In the genomic region with DNA sequence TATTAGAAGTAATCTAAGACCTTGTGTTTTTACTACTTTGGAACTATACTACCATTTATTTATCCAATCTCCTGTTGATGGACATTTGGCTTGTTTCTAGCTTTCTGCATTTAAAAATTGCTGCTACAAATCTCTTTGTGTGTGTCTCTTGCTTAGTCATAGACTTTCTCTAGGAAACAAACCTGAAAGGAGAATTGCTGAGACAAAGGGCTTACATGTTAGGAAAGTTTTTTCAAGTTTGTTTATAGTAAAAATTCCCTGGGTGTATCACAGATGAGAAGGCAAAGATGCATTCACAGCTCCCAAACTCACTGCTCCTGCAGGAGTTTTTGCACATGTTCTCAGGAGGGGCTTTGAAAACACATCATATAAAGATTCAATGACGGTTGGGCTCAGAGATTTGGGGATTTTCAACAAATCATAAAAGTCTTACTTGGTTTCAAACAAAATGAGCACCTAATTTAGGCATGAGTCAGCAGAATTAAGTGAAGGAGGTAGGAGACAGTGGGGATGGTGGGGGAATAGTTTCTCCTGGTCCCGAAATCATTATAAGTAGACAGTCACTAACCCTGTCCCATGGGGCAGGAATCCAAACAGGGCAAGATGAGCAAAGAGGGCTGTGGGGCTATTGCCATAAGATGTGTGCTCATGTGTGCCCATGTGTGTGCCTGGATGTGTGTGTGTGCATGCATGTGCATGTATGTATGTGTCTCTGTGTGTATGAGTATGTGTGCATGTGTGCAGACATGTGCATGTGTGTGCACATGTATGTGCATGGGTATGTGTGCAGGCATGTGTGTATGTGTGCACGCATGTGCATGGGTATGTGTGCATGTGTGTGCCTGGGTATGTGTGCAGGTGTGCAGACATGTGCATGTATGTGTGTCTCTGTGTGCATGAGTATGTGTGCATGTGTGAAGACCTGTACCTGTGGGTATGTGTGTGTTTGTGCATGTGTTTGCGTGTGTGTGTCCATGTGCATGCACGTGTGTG, we compare ENCODE assay signal across 27 cellular contexts. TPM values are rescaled to one million over a fixed set of nuclear protein-coding genes. Genes with fewer than 3 reads are reported as not detected.
DNase-seq lines count a peak whose midpoint lies in the region; ATAC-seq and TF ChIP-seq lines count a peak whose summit lies in the region.
"Had no signal": no experiment of that assay in that cellular context is flagged by ENCODE, and none has a peak within 500 bp of the region (broad histone marks: within the 10 kb centered on the region; RNA-seq: fewer than 3 reads in every experiment).

No MANE protein-coding gene starts in this region.

- H3K4me2 ChIP-seq in IMR-90 (ENCODE audit: low read depth, low read length) = no peak overlapping the region
- H3K4me2 ChIP-seq: smooth muscle cell had no signal

- no peak overlapping the region for H2BK15ac ChIP-seq in IMR-90 (ENCODE audit: low read depth, low read length)

- 43% methylated on average over 1 of the region's 5 CpGs; no CpG with 5 or more reads in 1 of the 2 experiments for WGBS in IMR-90 (ENCODE audit: extremely low coverage in 2 of 2, insufficient read length in 1 of 2), 2 experiments

- no peak overlapping the region for H2BK20ac ChIP-seq in IMR-90 (ENCODE audit: low read depth, low read length)

- H4K20me1 ChIP-seq in IMR-90 (ENCODE audit: insufficient read depth, low read length) = no peaks in the 10 kb centered on the region; the same call in 1 of the 2 replicates

- TF ChIP-seq CTCF in IMR-90 (conservative IDR thresholded peaks at IDR 0.05; ENCODE audit: low read depth, low read length) (no peak), choroid plexus epithelial cell (conservative IDR thresholded peaks at IDR 0.05; ENCODE audit: low read depth, low read length) (no peak), nephron (IDR thresholded peaks at IDR 0.05; ENCODE audit: unreplicated experiment in 3 of 3) (no peak)

- no peak overlapping the region; the same call in 1 of the 2 replicates for H4K5ac ChIP-seq in IMR-90 (ENCODE audit: low read depth, low read length)

- TF ChIP-seq RAD21 in IMR-90 (IDR thresholded peaks at IDR 0.05; ENCODE audit: low read length) = no peak

- no peak overlapping the region for H3K4me3 ChIP-seq in IMR-90 (ENCODE audit: insufficient read depth, low read depth, low read length)
- H3K4me3 ChIP-seq in choroid plexus epithelial cell (ENCODE audit: low read depth, low read length) = no peak overlapping the region
- H3K4me3 ChIP-seq: smooth muscle cell had no signal

- in situ Hi-C loops in IMR-90 (cut with MboI; ENCODE audit: low sequenced_read_pairs) = no loop called here

- peak overlapping the region; percentile 9; the same call in 1 of the 2 replicates for H3K4ac ChIP-seq in IMR-90 (ENCODE audit: low read depth, low read length)

- POLR2A ChIA-PET in IMR-90 (lab: Charles Lee; ENCODE audit: unreplicated experiment) = no interaction called here
- POLR2A ChIA-PET in activated CD4-positive, alpha-beta T cell treated with anti-CD3 and anti-CD28 coated beads for 36 hours (lab: Charles Lee) = no interaction called here

- ATAC-seq in IMR-90 (ENCODE audit: low read depth) (peak; percentile 50), GM21576 (IDR thresholded peaks at IDR 0.05; ENCODE audit: unreplicated experiment) (no peak)
- no peak for ATAC-seq in activated CD4-positive, alpha-beta T cell treated with anti-CD3 and anti-CD28 coated beads for 36 hours
- ATAC-seq: activated CD4-positive, CD25-positive, alpha-beta regulatory T cell treated with anti-CD3 and anti-CD28 coated beads, Interleukin-2, amount 50 U/mL, for 24 hours; esophagus mucosa; SK-N-SH treated with all-trans-retinoic acid at 6 μM for 48 hours had no signal

- H2BK5ac ChIP-seq in IMR-90 (ENCODE audit: low read depth, low read length, poor library complexity, severe bottlenecking) = no peak overlapping the region

- H3K14ac ChIP-seq in IMR-90 (replicated peaks; ENCODE audit: low read depth, low read length) = 0 out of 2 replicates have a peak overlapping the region, but pooled peaks have one; percentile 7

- H3K27ac Mint-ChIP-seq in nephron (peak overlapping the region; percentile 24 to 68 (median 68)), immature natural killer cell (no peak overlapping the region)
- H3K27ac Mint-ChIP-seq in activated CD4-positive, alpha-beta T cell treated with anti-CD3 and anti-CD28 coated beads for 36 hours = no peak overlapping the region
- H3K27ac Mint-ChIP-seq: CD4-positive, alpha-beta T cell had no signal

- H3K23ac ChIP-seq in IMR-90 (ENCODE audit: low read depth, low read length) = no peak overlapping the region

- CTCF ChIA-PET in IMR-90 (lab: Yijun Ruan, JAX) = no interaction called here
- CTCF ChIA-PET in activated CD4-positive, alpha-beta T cell treated with anti-CD3 and anti-CD28 coated beads for 36 hours (lab: Charles Lee) = interaction anchor here (0.6 kb wide), 1 partner anchor 361 kb away, joined by 3 read pairs; no protein-coding TSS in a partner anchor

- no peak overlapping the region for H2BK120ac ChIP-seq in IMR-90 (ENCODE audit: low read depth, low read length)

- H3K9me1 ChIP-seq in IMR-90 (ENCODE audit: insufficient read depth, low read length) = peaks cover 19% of the 10 kb centered on the region

- H3K36me3 ChIP-seq in IMR-90 (ENCODE audit: control insufficient read depth, insufficient read depth, low read length) = no peaks in the 10 kb centered on the region

- TF ChIP-seq POLR2A in IMR-90 (IDR thresholded peaks at IDR 0.05; ENCODE audit: low read depth, low read length) = no peak

- no peaks in the 10 kb centered on the region for H3K79me1 ChIP-seq in IMR-90 (ENCODE audit: low read depth in 1 of 2, low read length in 2 of 2)

- no peaks in the 10 kb centered on the region for H3K9me3 ChIP-seq in IMR-90 (ENCODE audit: control insufficient read depth, insufficient read depth, low read length)

- H3K56ac ChIP-seq in IMR-90 (ENCODE audit: extremely low read depth, insufficient read depth, low read length) = no peak overlapping the region

- intact Hi-C loops in IMR-90 (cut with micrococcal nuclease) = no loop called here
- intact Hi-C loops in activated CD4-positive, alpha-beta T cell treated with anti-CD3 and anti-CD28 coated beads for 36 hours (cut with DNase I, micrococcal nuclease) = no loop called here

- H3K27ac ChIP-seq in IMR-90 (ENCODE audit: insufficient read depth, low read length) = no peak overlapping the region
- H3K27ac ChIP-seq: parathyroid adenoma had no signal

- H3K18ac ChIP-seq in IMR-90 (ENCODE audit: low read depth, low read length) = no peak overlapping the region

- no peak overlapping the region; the same call in 1 of the 2 replicates for H2AK5ac ChIP-seq in IMR-90 (ENCODE audit: low read depth, low read length)

- no peak overlapping the region; the same call in 1 of the 2 replicates for H4K91ac ChIP-seq in IMR-90 (ENCODE audit: insufficient read depth, low read depth, low read length)

- H3K4me1 ChIP-seq in IMR-90 (ENCODE audit: control insufficient read depth, insufficient read depth, low read length) = peaks cover 20% of the 10 kb centered on the region
- H3K4me1 ChIP-seq: parathyroid adenoma had no signal

- dilution Hi-C loops in IMR-90 (cut with HindIII; ENCODE audit: low sequenced_read_pairs, unreplicated experiment) = no loop called here

- H3K4me3 Mint-ChIP-seq in nephron (no peak overlapping the region), immature natural killer cell (no peak overlapping the region)
- H3K4me3 Mint-ChIP-seq in activated CD4-positive, alpha-beta T cell treated with anti-CD3 and anti-CD28 coated beads for 36 hours = no peak overlapping the region
- H3K4me3 Mint-ChIP-seq: CD4-positive, alpha-beta T cell had no signal

- BruUV-seq in IMR-90 (replicated peaks; lab: Mats Ljungman, UMichigan) = no TSS peak

- peak overlapping the region; percentile 59 for H2AFZ ChIP-seq in IMR-90 (replicated peaks; ENCODE audit: low read length, poor library complexity)
- H2AFZ ChIP-seq: parathyroid adenoma had no signal

- H3K27me3 Mint-ChIP-seq in nephron (ENCODE audit: low read depth) (peaks cover 15% of the 10 kb centered on the region), immature natural killer cell (ENCODE audit: low read depth in 3 of 3) (peaks cover 0 to 14% (median 4%) of the 10 kb centered on the region in 3 donors)
- peaks cover 19% of the 10 kb centered on the region for H3K27me3 Mint-ChIP-seq in activated CD4-positive, alpha-beta T cell treated with anti-CD3 and anti-CD28 coated beads for 36 hours

- no peak overlapping the region for H3K9ac ChIP-seq in IMR-90 (ENCODE audit: low read depth, low read length)
- H3K9ac ChIP-seq: parathyroid adenoma had no signal

- peak; percentile 46 for DNase-seq in AG08396 (ENCODE audit: low spot score)
- peak; percentile 86 for DNase-seq in IMR-90
- DNase-seq in choroid plexus epithelial cell (ENCODE audit: low read depth) = peak; percentile 80
- no peak for DNase-seq in stimulated activated CD4-positive, alpha-beta T cell treated with anti-CD3 and anti-CD28 coated beads, Interleukin-15, amount 100 ng/mL, for 24 hours
- no peak for DNase-seq in immature natural killer cell
- no peak for DNase-seq in activated CD4-positive, alpha-beta T cell treated with anti-CD3 and anti-CD28 coated beads for 36 hours
- DNase-seq: ACHN; CD4-positive, alpha-beta T cell; central memory CD4-positive, alpha-beta T cell; DMS53; hippocampal formation; Kasumi-1; kidney; mammary epithelial cell; NCI-H1092 treated with DMSO at 0.1 percent for 48 hours; NCI-H2029 treated with DMSO at 0.1 percent for 48 hours; NK-92 treated with Interleukin-12 subunit alpha and Interleukin-12 subunit beta, amount 100 ng/mL, for 24 hours; stimulated activated CD4-positive, alpha-beta T cell treated with anti-CD3 and anti-CD28 coated beads, Interleukin-4, amount 100 ng/mL, for 4 hours; T-helper 9 cell had no signal

- H4K8ac ChIP-seq in IMR-90 (ENCODE audit: low read depth in 2 of 2, low read length in 2 of 2) = no peak overlapping the region

- H2AK9ac ChIP-seq in IMR-90 (replicated peaks; ENCODE audit: low read depth, low read length, poor library complexity) = no peak overlapping the region

- peaks cover 44% of the 10 kb centered on the region for H3K4me1 Mint-ChIP-seq in nephron
- H3K4me1 Mint-ChIP-seq in immature natural killer cell = no peaks in the 10 kb centered on the region
- H3K4me1 Mint-ChIP-seq in activated CD4-positive, alpha-beta T cell treated with anti-CD3 and anti-CD28 coated beads for 36 hours = peaks cover 7% of the 10 kb centered on the region

- H3K36me3 Mint-ChIP-seq in nephron (ENCODE audit: low read depth) = no peaks in the 10 kb centered on the region
- H3K36me3 Mint-ChIP-seq in immature natural killer cell = no peaks in the 10 kb centered on the region
- H3K36me3 Mint-ChIP-seq in activated CD4-positive, alpha-beta T cell treated with anti-CD3 and anti-CD28 coated beads for 36 hours (ENCODE audit: low read depth) = no peaks in the 10 kb centered on the region

- H3K9me3 Mint-ChIP-seq in nephron = peaks cover 3% of the 10 kb centered on the region
- H3K9me3 Mint-ChIP-seq in immature natural killer cell = no peaks in the 10 kb centered on the region
- H3K9me3 Mint-ChIP-seq in activated CD4-positive, alpha-beta T cell treated with anti-CD3 and anti-CD28 coated beads for 36 hours (ENCODE audit: low read depth) = no peaks in the 10 kb centered on the region
- H3K9me3 Mint-ChIP-seq: CD4-positive, alpha-beta T cell had no signal

- H3K27me3 ChIP-seq in IMR-90 (ENCODE audit: control insufficient read depth, insufficient read depth, low read length) = peaks cover 2% of the 10 kb centered on the region; the same call in 1 of the 2 replicates

RNA-seq across cellular contexts. Expression of a gene that starts 43.4 kb away (rescaled TPM):
- 28.7 and 31.1 TPM in 2 replicates for total RNA-seq in IMR-90 (2012; rRNA removed)
- polyA plus RNA-seq in IMR-90 (2012; rRNA removed) (25.0 and 28.4 TPM in 2 replicates), immature natural killer cell (under 1 TPM in 1 of 3 donors, not detected in 2; 0.20 TPM)
- polyA plus RNA-seq in IMR-90 (2012; cell fraction: cytosol; rRNA removed) = 16.1 and 27.1 TPM in 2 replicates
- polyA plus RNA-seq in IMR-90 (2012; cell fraction: nucleus; rRNA removed; ENCODE audit: low replicate concordance) = 9.5 and 9.8 TPM in 2 replicates
- 1 to 10 TPM in 1 of 2 experiments, under 1 TPM in 1; 0.56 to 1.2 TPM for total RNA-seq in activated CD4-positive, alpha-beta T cell treated with anti-CD3 and anti-CD28 coated beads for 36 hours
- total RNA-seq: HT-29 had no signal

Comparison
In these comparisons a context has a peak if more than half of its experiments do, and no peak if none do; other contexts are left out.
1. DNase-seq: peak in AG08396 (single experiment), IMR-90 (single experiment) and choroid plexus epithelial cell (single experiment); none in stimulated activated CD4-positive, alpha-beta T cell treated with anti-CD3 and anti-CD28 coated beads, Interleukin-15, amount 100 ng/mL, for 24 hours (single experiment), immature natural killer cell (0 of 3) and activated CD4-positive, alpha-beta T cell treated with anti-CD3 and anti-CD28 coated beads for 36 hours (single experiment).
2. H3K27ac Mint-ChIP-seq: peak in nephron (3 of 3); none in immature natural killer cell (0 of 6) and activated CD4-positive, alpha-beta T cell treated with anti-CD3 and anti-CD28 coated beads for 36 hours (single experiment).
3. RNA of a gene that starts 43.4 kb away (total RNA-seq): 28.7 to 31.1 TPM in IMR-90; 0.56 to 1.2 TPM in activated CD4-positive, alpha-beta T cell treated with anti-CD3 and anti-CD28 coated beads for 36 hours; every median in the first group is over 10 times any median in the second.